ENCODE assay signal across 8 cellular contexts in genomic region chr4:185210102-185210981, GRCh38. TPM values are rescaled to one million over a fixed set of nuclear protein-coding genes. Genes with fewer than 3 reads are reported as not detected.
A peak's percentile ranks its signal among the peaks of the same experiment; 100 is the strongest.
DNase-seq lines count a peak whose midpoint lies in the region; ATAC-seq, FAIRE-seq and TF ChIP-seq lines count a peak whose summit lies in the region.

No MANE protein-coding gene starts in this region.

- peak overlapping the region; percentile 69 for H3K27ac Mint-ChIP-seq in activated naive CD8-positive, alpha-beta T cell treated with anti-CD3 and anti-CD28 coated beads, Interleukin-2, amount 10 ng/mL, durations not matched to agents 7 days and 5 days

- no peaks in the 10 kb centered on the region for H3K27me3 ChIP-seq in pancreas

- peak overlapping the region; percentile 88 for H3K4me3 Mint-ChIP-seq in activated naive CD8-positive, alpha-beta T cell treated with anti-CD3 and anti-CD28 coated beads, Interleukin-2, amount 10 ng/mL, durations not matched to agents 7 days and 5 days

- FAIRE-seq in pancreas (lab: Jason Lieb, UNC) = no peak

- WGBS in pancreas, 2 donors = 0 to 1% methylated on average over 50 to 84 of the region's 84 CpGs

- no peaks in the 10 kb centered on the region for H3K36me3 ChIP-seq in pancreas

- no peaks in the 10 kb centered on the region for H3K9me3 ChIP-seq in pancreas

- H3K9me3 Mint-ChIP-seq in activated naive CD8-positive, alpha-beta T cell treated with anti-CD3 and anti-CD28 coated beads, Interleukin-2, amount 10 ng/mL, durations not matched to agents 7 days and 5 days = no peaks in the 10 kb centered on the region

- H3K27me3 Mint-ChIP-seq in activated naive CD8-positive, alpha-beta T cell treated with anti-CD3 and anti-CD28 coated beads, Interleukin-2, amount 10 ng/mL, durations not matched to agents 7 days and 5 days = peaks cover 9% of the 10 kb centered on the region

- H3K4me1 Mint-ChIP-seq in activated naive CD8-positive, alpha-beta T cell treated with anti-CD3 and anti-CD28 coated beads, Interleukin-2, amount 10 ng/mL, durations not matched to agents 7 days and 5 days = peaks cover 18% of the 10 kb centered on the region

- no peak for TF ChIP-seq CTCF in pancreas (IDR thresholded peaks at IDR 0.05)

- H3K36me3 Mint-ChIP-seq in activated naive CD8-positive, alpha-beta T cell treated with anti-CD3 and anti-CD28 coated beads, Interleukin-2, amount 10 ng/mL, durations not matched to agents 7 days and 5 days = peaks cover 8% of the 10 kb centered on the region

- intact Hi-C loops in Right ventricle myocardium superior (cut with DNase I) (no loop called here), pancreas (cut with DNase I) (no loop called here)

- peaks cover 0 to 11% (median 7%) of the 10 kb centered on the region in 3 donors for H3K4me1 ChIP-seq in pancreas

- DNase-seq in NOMO-1 (lab: John Stamatoyannopoulos, UW; ENCODE audit: unreplicated experiment in 2 of 2) = peak; percentile 13 to 18
- no peak for DNase-seq in NOMO-1 treated with DMSO at 0.1 percent for 48 hours (lab: John Stamatoyannopoulos, UW; ENCODE audit: unreplicated experiment)
- DNase-seq in RPMI8226 = peak; percentile 34
- DNase-seq in activated naive CD8-positive, alpha-beta T cell treated with anti-CD3 and anti-CD28 coated beads, Interleukin-2, amount 10 ng/mL, durations not matched to agents 7 days and 5 days = peak; percentile 70
- peak; percentile 73 for DNase-seq in Right ventricle myocardium superior
- peak; percentile 51 to 82 (median 69) for DNase-seq in pancreas

- H3K4me3 ChIP-seq in pancreas = peak overlapping the region; percentile 38 to 79 (median 65)

- H3K27ac ChIP-seq in pancreas = peak overlapping the region; percentile 78 to 92 (median 86)

- ATAC-seq in HG02943 (IDR thresholded peaks at IDR 0.05; ENCODE audit: low read depth, unreplicated experiment) (peak; percentile 4), Right ventricle myocardium superior (ENCODE audit: poor library complexity) (peak; percentile 25), pancreas (peak; percentile 18 to 49 (median 36)), GM18870 (IDR thresholded peaks at IDR 0.05; ENCODE audit: unreplicated experiment) (no peak)
- peak; percentile 55 for ATAC-seq in activated naive CD8-positive, alpha-beta T cell treated with anti-CD3 and anti-CD28 coated beads, Interleukin-2, amount 10 ng/mL, durations not matched to agents 7 days and 5 days (ENCODE audit: low read depth)

- POLR2A ChIA-PET in activated naive CD8-positive, alpha-beta T cell treated with anti-CD3 and anti-CD28 coated beads, Interleukin-2, amount 10 ng/mL, durations not matched to agents 7 days and 5 days (lab: Charles Lee) = interaction anchor here (1.7 to 1.8 kb wide), 2 partner anchors 10 to 44 kb away, joined by 4 to 11 read pairs; no protein-coding TSS in a partner anchor

RNA-seq across cellular contexts. Expression of gene SNX25, which starts 0.9 kb away (rescaled TPM):
- 10 to 100 TPM; 15.9 to 16.4 TPM for total RNA-seq in activated naive CD8-positive, alpha-beta T cell treated with anti-CD3 and anti-CD28 coated beads, Interleukin-2, amount 10 ng/mL, durations not matched to agents 7 days and 5 days
- total RNA-seq in Right ventricle myocardium superior (11.1 TPM), pancreas (10 to 100 TPM; 10.1 to 15.0 (median 12.5) TPM)
- 1 to 10 TPM; 4.8 to 9.4 TPM for polyA plus RNA-seq in pancreas

RNA-seq across cellular contexts. Expression of gene CFAP97, which starts 6.5 kb away (rescaled TPM):
- 10 to 100 TPM; 30.3 to 30.5 TPM for total RNA-seq in activated naive CD8-positive, alpha-beta T cell treated with anti-CD3 and anti-CD28 coated beads, Interleukin-2, amount 10 ng/mL, durations not matched to agents 7 days and 5 days
- total RNA-seq in Right ventricle myocardium superior (11.3 TPM), pancreas (10 to 100 TPM; 10.4 to 19.2 (median 17.2) TPM)
- polyA plus RNA-seq in pancreas = 1 to 10 TPM; 3.4 to 5.6 TPM
